15 cellular contexts compared by ENCODE assay signal in genomic region chr5:148834689-148835088, GRCh38. TPM values are rescaled to one million over a fixed set of nuclear protein-coding genes. Genes with fewer than 3 reads are reported as not detected.
DNase-seq lines count a peak whose midpoint lies in the region; ATAC-seq and TF ChIP-seq lines count a peak whose summit lies in the region.
"Had no signal": no experiment of that assay in that cellular context is flagged by ENCODE, and none has a peak within 500 bp of the region (broad histone marks: within the 10 kb centered on the region; RNA-seq: fewer than 3 reads in every experiment).

No MANE protein-coding gene starts in this region.

- H3K79me1 ChIP-seq in H9 (ENCODE audit: insufficient read depth, low read depth, low read length, poor library complexity, severe bottlenecking), result no peaks in the 10 kb centered on the region

- H3K9me3 Mint-ChIP-seq in T-cell, result no peaks in the 10 kb centered on the region
- no peaks in the 10 kb centered on the region for H3K9me3 Mint-ChIP-seq in HFFc6
- no peaks in the 10 kb centered on the region for H3K9me3 Mint-ChIP-seq in H9
- H3K9me3 Mint-ChIP-seq: naive thymus-derived CD8-positive, alpha-beta T cell; type B pancreatic cell had no signal

- H2AK5ac ChIP-seq in H9 (ENCODE audit: insufficient read length, low read length), result no peak overlapping the region

- no peak overlapping the region for H3T11ph ChIP-seq in H9 (ENCODE audit: low read length)

- TF ChIP-seq CTCF in HFFc6 (IDR thresholded peaks at IDR 0.05) (no peak), H9 (conservative IDR thresholded peaks at IDR 0.05) (no peak)

- no peaks in the 10 kb centered on the region for H4K20me1 ChIP-seq in H9 (ENCODE audit: control insufficient read depth, insufficient read depth, insufficient read length)

- peaks cover 0 to 5% of the 10 kb centered on the region in 2 donors for H3K27me3 Mint-ChIP-seq in T-cell
- no peaks in the 10 kb centered on the region for H3K27me3 Mint-ChIP-seq in HFFc6 (ENCODE audit: insufficient read depth)
- H3K27me3 Mint-ChIP-seq in H9 (ENCODE audit: low read depth), result peaks cover 2% of the 10 kb centered on the region

- no peak overlapping the region for H2BK5ac ChIP-seq in H9 (ENCODE audit: insufficient read length, low read length)

- H2BK20ac ChIP-seq in H9 (ENCODE audit: low read depth, low read length, poor library complexity, severe bottlenecking), result no peak overlapping the region

- no peak overlapping the region for H3K4me3 ChIP-seq in right cardiac atrium (ENCODE audit: low read length)
- H3K4me3 ChIP-seq: SK-N-MC had no signal

- ATAC-seq in right cardiac atrium, result no peak
- no peak for ATAC-seq in left ventricle myocardium superior
- peak; percentile 49 for ATAC-seq in HG02678 (IDR thresholded peaks at IDR 0.05; ENCODE audit: unreplicated experiment)
- ATAC-seq in T-cell (replicated peaks in 1 of 4), result no peak
- no peak for ATAC-seq in GM18861 (IDR thresholded peaks at IDR 0.05; ENCODE audit: unreplicated experiment)
- ATAC-seq: naive thymus-derived CD8-positive, alpha-beta T cell had no signal

- no peak overlapping the region for H2BK15ac ChIP-seq in H9 (ENCODE audit: low read depth, low read length)

- 69% methylated on average over 4 of the region's 4 CpGs for WGBS in right cardiac atrium
- WGBS in H9 (ENCODE audit: extremely low coverage, insufficient read length, low lambda C conversion rate), result no CpG with 5 or more reads among the region's 4 CpGs

- H3K79me2 ChIP-seq in H9 (ENCODE audit: insufficient read depth, low read length), result no peaks in the 10 kb centered on the region

- H3K27ac Mint-ChIP-seq in T-cell (peak overlapping the region; percentile 1 to 75), HFFc6 (no peak overlapping the region; the same call in 1 of the 2 replicates), H9 (no peak overlapping the region; a peak in 1 of 7 replicates)
- H3K27ac Mint-ChIP-seq: type B pancreatic cell had no signal

- no peaks in the 10 kb centered on the region for H3K9me3 ChIP-seq in right cardiac atrium (ENCODE audit: control insufficient read depth, low read length)
- H3K9me3 ChIP-seq in H9 (ENCODE audit: control insufficient read depth, low read depth, low read length), result no peaks in the 10 kb centered on the region

- H3K27me3 ChIP-seq in right cardiac atrium (ENCODE audit: control insufficient read depth, insufficient read depth) (no peaks in the 10 kb centered on the region), H9 (ENCODE audit: insufficient read depth, low read length) (no peaks in the 10 kb centered on the region)

- no peak overlapping the region for H2BK120ac ChIP-seq in H9 (ENCODE audit: low read depth, low read length, poor library complexity, severe bottlenecking)

- no peak overlapping the region for H3K9ac ChIP-seq in H9 (ENCODE audit: extremely low read depth, insufficient read length, low read length)

- no peak overlapping the region for H3K4me2 ChIP-seq in H9 (ENCODE audit: insufficient read depth, insufficient read length, low read length)

- H3K36me3 Mint-ChIP-seq in T-cell (peaks cover 14% of the 10 kb centered on the region), HFFc6 (ENCODE audit: low read depth) (peaks cover 8% of the 10 kb centered on the region; the same call in 1 of the 2 replicates), H9 (ENCODE audit: insufficient read depth in 1 of 3, low read depth in 3 of 3) (no peaks in the 10 kb centered on the region)
- H3K36me3 Mint-ChIP-seq: naive thymus-derived CD8-positive, alpha-beta T cell; type B pancreatic cell had no signal

- no peak overlapping the region for H3K4me3 Mint-ChIP-seq in T-cell
- no peak overlapping the region for H3K4me3 Mint-ChIP-seq in HFFc6
- no peak overlapping the region for H3K4me3 Mint-ChIP-seq in H9
- H3K4me3 Mint-ChIP-seq: type B pancreatic cell had no signal

- H3K4me1 Mint-ChIP-seq in T-cell (peaks cover 28 to 80% (median 54%) of the 10 kb centered on the region in 3 donors), HFFc6 (ENCODE audit: low read depth) (peaks cover 52% of the 10 kb centered on the region), H9 (peaks cover 5 to 9% of the 10 kb centered on the region in 2 experiments; a peak in 1 of 4 replicates)

- H3K23ac ChIP-seq in H9 (ENCODE audit: insufficient read length, low read depth, low read length), result no peak overlapping the region

- H3K27ac ChIP-seq in right cardiac atrium (ENCODE audit: low read length), result peak overlapping the region; percentile 2
- H3K27ac ChIP-seq in H9 (ENCODE audit: insufficient read length, low read depth, low read length), result no peak overlapping the region
- H3K27ac ChIP-seq: SK-N-MC had no signal

- H3K4me1 ChIP-seq in right cardiac atrium (ENCODE audit: control insufficient read depth, insufficient read depth, low read length) (peaks cover 3% of the 10 kb centered on the region), H9 (ENCODE audit: insufficient read depth, low read length) (no peaks in the 10 kb centered on the region)

- POLR2A ChIA-PET in T-cell (lab: Charles Lee), result interaction anchor here in 1 of 2 donors (0.6 kb wide), 1 partner anchor 23 kb away, joined by 3 read pairs; no protein-coding TSS in a partner anchor

- no peaks in the 10 kb centered on the region for H3K23me2 ChIP-seq in H9 (ENCODE audit: insufficient read length, low read depth, low read length, poor library complexity, severe bottlenecking)

- H2AFZ ChIP-seq in H9 (ENCODE audit: low read length), result no peak overlapping the region

- intact Hi-C loops in right cardiac atrium (cut with DNase I), result no loop called here
- intact Hi-C loops in left ventricle myocardium superior (cut with micrococcal nuclease), result no loop called here

- no peak overlapping the region for H2BK12ac ChIP-seq in H9 (ENCODE audit: insufficient read length, low read depth, low read length)

- H4K8ac ChIP-seq in H9 (replicated peaks; ENCODE audit: insufficient read length, low read depth, low read length), result no peak overlapping the region

- DNase-seq in right cardiac atrium (no peak), left ventricle myocardium superior (no peak), T-cell (no peak), GDM1 (lab: John Stamatoyannopoulos, UW) (no peak), HFFc6 (no peak), H9 (no peak)
- DNase-seq: activated CD4-positive, CD25-positive, alpha-beta regulatory T cell; activated effector memory CD4-positive, alpha-beta T cell treated with anti-CD3 and anti-CD28 coated beads, Interleukin-2, amount 50 U/mL, for 16 hours; naive thymus-derived CD8-positive, alpha-beta T cell; NCI-H1436; NCI-H774 had no signal

- no peak overlapping the region for H4K91ac ChIP-seq in H9 (ENCODE audit: insufficient read length, low read depth, low read length)

- no peak overlapping the region for H4K5ac ChIP-seq in H9 (ENCODE audit: insufficient read length, low read depth, low read length)

- no peak overlapping the region for H3K56ac ChIP-seq in H9 (ENCODE audit: insufficient read length, low read depth, low read length)

- no peak overlapping the region for H3K14ac ChIP-seq in H9 (ENCODE audit: insufficient read depth, low read length)

- H3K4ac ChIP-seq in H9 (ENCODE audit: low read depth, low read length), result no peak overlapping the region

- H3K18ac ChIP-seq in H9 (ENCODE audit: insufficient read length, low read depth, low read length), result no peak overlapping the region

- CTCF ChIA-PET in T-cell (lab: Charles Lee), result no interaction called here

RNA-seq across cellular contexts. Expression of gene ADRB2, which starts 8.3 kb away (rescaled TPM):
- 1 to 10 TPM; 5.0 to 9.2 (median 7.9) TPM for total RNA-seq in right cardiac atrium
- 2.4 TPM for polyA plus RNA-seq in right cardiac atrium
- total RNA-seq in left ventricle myocardium superior, result 5.4 TPM
- total RNA-seq in T-cell, result 10 to 100 TPM in 1 of 5 donors, 1 to 10 TPM in 4; 2.3 to 11.3 (median 7.2) TPM
- 1 to 10 TPM; 2.0 to 4.0 (median 3.7) TPM for total RNA-seq in HFFc6 (2021; fragmentation: NEBNext Ultra II Directional; extraction: Animal tissue kit (Norgen Biotek cat#: 25700))
- 0.26 TPM in 2 replicates for total RNA-seq in H9 (2021)

Comparison
In these comparisons a context has a peak if more than half of its experiments do, and no peak if none do; other contexts are left out.
1. H3K27ac Mint-ChIP-seq: peak in T-cell (2 of 2); none in HFFc6 (single experiment) and H9 (0 of 3).